In genomic region chr20:63137851-63138415, GRCh38 we compare ENCODE assay signal across 27 cellular contexts.
DNase-seq lines count a peak whose midpoint lies in the region; ATAC-seq, FAIRE-seq and TF ChIP-seq lines count a peak whose summit lies in the region.
"Had no signal": no experiment of that assay in that cellular context is flagged by ENCODE, and none has a peak within 500 bp of the region (broad histone marks: within the 10 kb centered on the region; RNA-seq: fewer than 3 reads in every experiment).

No MANE protein-coding gene starts in this region.

- H3K4me3 ChIP-seq in BLaER1 (no peak overlapping the region), kidney (ENCODE audit: low read length in 2 of 2) (no peak overlapping the region), upper lobe of right lung (no peak overlapping the region)
- H3K4me3 ChIP-seq in BLaER1 treated with 17β-estradiol and CSF1 and Interleukin-3, amounts not matched to agents 10 nM and 100 nM, result no peak overlapping the region
- H3K4me3 ChIP-seq: GM12878, GM23248, HAP-1, SJSA1 had no signal

- TF ChIP-seq CTCF in kidney (IDR thresholded peaks at IDR 0.05; ENCODE audit: borderline replicate concordance, extremely low read depth, insufficient read depth), result no peak
- no peak for TF ChIP-seq CTCF in upper lobe of right lung (IDR thresholded peaks at IDR 0.05)

- H3K4me1 ChIP-seq in BLaER1 (peaks cover 46% of the 10 kb centered on the region), kidney (ENCODE audit: control insufficient read depth in 1 of 2, insufficient read depth in 1 of 2, low read depth in 1 of 2, low read length in 2 of 2) (no peaks in the 10 kb centered on the region), upper lobe of right lung (no peaks in the 10 kb centered on the region)
- peaks cover 0 to 55% (median 49%) of the 10 kb centered on the region in 10 experiments; a peak in 16 of 20 replicates for H3K4me1 ChIP-seq in BLaER1 treated with 17β-estradiol and CSF1 and Interleukin-3, amounts not matched to agents 10 nM and 100 nM
- H3K4me1 ChIP-seq: HAP-1, SJSA1 had no signal

- FAIRE-seq in kidney (lab: Jason Lieb, UNC) (no peak), frontal cortex (lab: Jason Lieb, UNC) (no peak)
- FAIRE-seq: GM12878 had no signal

- H3K9ac ChIP-seq in BLaER1 (no peak overlapping the region), kidney (ENCODE audit: low read length in 2 of 2) (no peak overlapping the region)
- H3K9ac ChIP-seq in BLaER1 treated with 17β-estradiol and CSF1 and Interleukin-3, amounts not matched to agents 10 nM and 100 nM, result no peak overlapping the region
- H3K9ac ChIP-seq: GM23248 had no signal

- H3K27ac ChIP-seq in BLaER1 (no peak overlapping the region), kidney (ENCODE audit: low read depth in 2 of 2, low read length in 2 of 2) (no peak overlapping the region), upper lobe of right lung (no peak overlapping the region)
- H3K27ac ChIP-seq in BLaER1 treated with 17β-estradiol and CSF1 and Interleukin-3, amounts not matched to agents 10 nM and 100 nM, result no peak overlapping the region; a peak in 1 of 22 replicates
- H3K27ac ChIP-seq: GM23248, SJSA1 had no signal

- ATAC-seq in upper lobe of right lung, result no peak
- ATAC-seq: GM12878, Right ventricle myocardium inferior had no signal

- DNase-seq in kidney, result peak; percentile 37
- DNase-seq in upper lobe of right lung, result peak; percentile 35
- DNase-seq in inferior parietal cortex (ENCODE audit: extremely low spot score), result no peak
- DNase-seq in NCI-H187 treated with DMSO at 0.1 percent for 48 hours (lab: John Stamatoyannopoulos, UW), result no peak
- no peak for DNase-seq in frontal cortex (ENCODE audit: low spot score in 2 of 2)
- DNase-seq: CD8-positive, alpha-beta memory T cell; DMS 273 treated with DMSO at 0.1 percent for 48 hours; DMS79; EL; GDM1; GM23248; HFFc6; IMR-90; KG1; MM.1S; NCI-H1048; NCI-H1417 treated with DMSO at 0.1 percent for 48 hours; NCI-H1694 treated with DMSO at 0.1 percent for 48 hours; NCI-H446; NCI-H524 treated with DMSO at 0.1 percent for 48 hours; NCI-H774 had no signal

- H3K9me3 ChIP-seq in BLaER1 (0 out of 2 replicates have a peak, but pooled peaks cover 2% of the 10 kb centered on the region), kidney (ENCODE audit: control insufficient read depth in 1 of 2, low read length in 2 of 2) (no peaks in the 10 kb centered on the region), upper lobe of right lung (no peaks in the 10 kb centered on the region)
- H3K9me3 ChIP-seq in BLaER1 treated with 17β-estradiol and CSF1 and Interleukin-3, amounts not matched to agents 10 nM and 100 nM (replicated peaks in 1 of 11), result peaks cover 0 to 16% (median 2%) of the 10 kb centered on the region in 11 experiments; a peak in 10 of 22 replicates
- H3K9me3 ChIP-seq: HAP-1, SJSA1 had no signal

- no peaks in the 10 kb centered on the region for H4K20me1 ChIP-seq in BLaER1
- no peaks in the 10 kb centered on the region; a peak in 1 of 22 replicates for H4K20me1 ChIP-seq in BLaER1 treated with 17β-estradiol and CSF1 and Interleukin-3, amounts not matched to agents 10 nM and 100 nM

- no peaks in the 10 kb centered on the region for H3K36me3 ChIP-seq in BLaER1
- H3K36me3 ChIP-seq in BLaER1 treated with 17β-estradiol and CSF1 and Interleukin-3, amounts not matched to agents 10 nM and 100 nM, result no peaks in the 10 kb centered on the region
- no peaks in the 10 kb centered on the region for H3K36me3 ChIP-seq in kidney (ENCODE audit: control insufficient read depth in 1 of 2, insufficient read depth in 2 of 2, low read length in 2 of 2)
- no peaks in the 10 kb centered on the region for H3K36me3 ChIP-seq in upper lobe of right lung
- H3K36me3 ChIP-seq: HAP-1, SJSA1 had no signal

- intact Hi-C loops in kidney (cut with DNase I), result no loop called here
- intact Hi-C loops in upper lobe of right lung (cut with DNase I), result no loop called here

- H3K27me3 ChIP-seq in BLaER1 (no peaks in the 10 kb centered on the region), upper lobe of right lung (peaks cover 19% of the 10 kb centered on the region)
- no peaks in the 10 kb centered on the region for H3K27me3 ChIP-seq in BLaER1 treated with 17β-estradiol and CSF1 and Interleukin-3, amounts not matched to agents 10 nM and 100 nM

- H3K4me2 ChIP-seq in BLaER1, result peak overlapping the region; percentile 55
- H3K4me2 ChIP-seq in BLaER1 treated with 17β-estradiol and CSF1 and Interleukin-3, amounts not matched to agents 10 nM and 100 nM, result peak overlapping the region in 7 of 11 experiments; percentile 11 to 56 (median 38); a peak in 12 of 22 replicates

Comparison
In these comparisons a context has a peak if more than half of its experiments do, and no peak if none do; other contexts are left out.
1. DNase-seq: peak in kidney (single experiment) and upper lobe of right lung (single experiment); none in inferior parietal cortex (single experiment), NCI-H187 treated with DMSO at 0.1 percent for 48 hours (single experiment) and frontal cortex (0 of 2).